Comparison of ENCODE assay signal across 35 cellular contexts in the genomic region with DNA sequence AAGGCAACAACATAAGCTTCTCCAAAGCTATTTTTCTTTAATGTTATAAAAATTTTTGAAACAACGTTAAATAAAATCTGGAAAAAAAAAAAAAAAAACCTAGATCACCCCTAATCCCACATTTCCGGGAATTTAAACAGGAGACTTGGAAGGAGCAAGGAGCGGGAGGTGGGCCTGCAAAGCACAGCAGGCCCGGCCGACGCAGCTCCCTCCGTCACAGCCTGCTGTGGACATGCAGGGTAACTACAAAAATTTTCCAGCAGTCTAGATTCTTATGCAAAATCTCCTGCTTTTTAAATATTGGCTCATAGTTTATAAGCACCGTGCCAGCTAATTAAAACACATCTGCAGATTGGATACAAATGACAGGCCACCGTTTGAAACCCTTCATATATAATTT. TPM values are rescaled to one million over a fixed set of nuclear protein-coding genes. Genes with fewer than 3 reads are reported as not detected.
"Had no signal": no experiment of that assay in that cellular context is flagged by ENCODE, and none has a peak within 500 bp of the region (broad histone marks: within the 10 kb centered on the region; RNA-seq: fewer than 3 reads in every experiment).

No MANE protein-coding gene starts in this region.

- H3K4me3 ChIP-seq: ascending aorta, cardiac muscle cell had no signal

- H3K27ac ChIP-seq: ascending aorta, cardiac muscle cell had no signal

- H3K9me3 Mint-ChIP-seq: activated B cell treated with CpG ODN at 0.5 μM for 24 hours; activated CD4-positive, alpha-beta memory T cell treated with anti-CD3 and anti-CD28 coated beads, Interleukin-2, amount 10 ng/mL, durations not matched to agents 7 days and 5 days; activated CD4-positive, alpha-beta T cell treated with anti-CD3 and anti-CD28 coated beads, Interleukin-2, amount 10 ng/mL, durations not matched to agents 7 days and 5 days; activated naive CD4-positive, alpha-beta T cell treated with anti-CD3 and anti-CD28 coated beads, Interleukin-2, amount 10 ng/mL, durations not matched to agents 7 days and 5 days; activated naive CD4-positive, alpha-beta T cell treated with anti-CD3 and anti-CD28 coated beads, Interleukin-2, amount 50 U/mL, for 24 hours; activated naive CD8-positive, alpha-beta T cell treated with anti-CD3 and anti-CD28 coated beads, Interleukin-2, amount 10 ng/mL, durations not matched to agents 7 days and 5 days; activated naive CD8-positive, alpha-beta T cell treated with anti-CD3 and anti-CD28 coated beads, Interleukin-2, amount 50 U/mL, for 24 hours; activated T-cell treated with anti-CD3 and anti-CD28 coated beads, Interleukin-2, amount 50 U/mL, for 24 hours; activated T-helper 2 cell treated with anti-CD3 and anti-CD28 coated beads, Interferon-gamma antibody, Interleukin-2, Interleukin-4, amounts not matched to agents 10 μg/mL and 5 μg/mL and 100 μg/mL, durations not matched to agents 14 hours and 24 hours and 36 hours; central memory CD8-positive, alpha-beta T cell; T-helper 1 cell treated with Interleukin-12 subunit alpha and Interleukin-12 subunit beta and Interleukin-4 antibody, amounts not matched to agents 30 μg/mL and 1 μg/mL, for 36 hours; T-helper 2 cell treated with Interferon-gamma antibody and Interleukin-4, amounts not matched to agents 5 μg/mL and 100 μg/mL, for 36 hours had no signal

- ATAC-seq: activated CD8-positive, alpha-beta memory T cell treated with anti-CD3 and anti-CD28 coated beads, Interleukin-2, amount 10 ng/mL, durations not matched to agents 7 days and 5 days; activated CD8-positive, alpha-beta T cell treated with anti-CD3 and anti-CD28 coated beads, Interleukin-2, amount 10 ng/mL, durations not matched to agents 7 days and 5 days; activated naive CD8-positive, alpha-beta T cell treated with anti-CD3 and anti-CD28 coated beads, Interleukin-2, amount 50 U/mL, for 24 hours had no signal

- H3K4me1 ChIP-seq: ascending aorta had no signal

- H3K36me3 ChIP-seq: ascending aorta, cardiac muscle cell had no signal

- H3K36me3 Mint-ChIP-seq: activated CD8-positive, alpha-beta memory T cell treated with anti-CD3 and anti-CD28 coated beads, Interleukin-2, amount 10 ng/mL, durations not matched to agents 7 days and 5 days; activated naive CD4-positive, alpha-beta T cell treated with anti-CD3 and anti-CD28 coated beads, Interleukin-2, amount 10 ng/mL, durations not matched to agents 7 days and 5 days; activated naive CD4-positive, alpha-beta T cell treated with anti-CD3 and anti-CD28 coated beads, Interleukin-2, amount 50 U/mL, for 24 hours; activated naive CD8-positive, alpha-beta T cell treated with anti-CD3 and anti-CD28 coated beads, Interleukin-2, amount 10 ng/mL, durations not matched to agents 7 days and 5 days; brain had no signal

- DNase-seq: activated B cell treated with CpG ODN at 0.5 μM for 24 hours; activated CD4-positive, alpha-beta memory T cell treated with anti-CD3 and anti-CD28 coated beads, Interleukin-2, amount 10 ng/mL, durations not matched to agents 7 days and 5 days; activated CD4-positive, alpha-beta T cell treated with anti-CD3 and anti-CD28 coated beads for 48 hours; activated CD4-positive, alpha-beta T cell treated with anti-CD3 and anti-CD28 coated beads, Interleukin-2, amount 10 ng/mL, durations not matched to agents 7 days and 5 days; activated CD4-positive, alpha-beta T cell treated with anti-CD3 and anti-CD28 coated beads, Interleukin-2, amount 50 U/mL, for 48 hours; activated CD4-positive, CD25-positive, alpha-beta regulatory T cell treated with anti-CD3 and anti-CD28 coated beads, Interleukin-2, amount 50 U/mL, for 72 hours; activated CD8-positive, alpha-beta memory T cell treated with anti-CD3 and anti-CD28 coated beads for 24 hours; activated CD8-positive, alpha-beta memory T cell treated with anti-CD3 and anti-CD28 coated beads, Interleukin-2, amount 10 ng/mL, durations not matched to agents 7 days and 5 days; activated CD8-positive, alpha-beta memory T cell treated with anti-CD3 and anti-CD28 coated beads, Interleukin-2, amount 50 U/mL, for 48 hours; activated CD8-positive, alpha-beta T cell treated with anti-CD3 and anti-CD28 coated beads, Interleukin-2, amount 10 ng/mL, durations not matched to agents 7 days and 5 days; activated effector memory CD4-positive, alpha-beta T cell treated with Interleukin-2 at 50 U/mL for 16 hours; activated gamma-delta T cell; activated naive CD4-positive, alpha-beta T cell treated with anti-CD3 and anti-CD28 coated beads, Interleukin-2, amount 10 ng/mL, durations not matched to agents 7 days and 5 days; activated naive CD4-positive, alpha-beta T cell treated with Interleukin-2 at 50 U/mL for 16 hours; activated naive CD8-positive, alpha-beta T cell treated with anti-CD3 and anti-CD28 coated beads, Interleukin-2, amount 10 ng/mL, durations not matched to agents 7 days and 5 days; activated naive CD8-positive, alpha-beta T cell treated with anti-CD3 and anti-CD28 coated beads, Interleukin-2, amount 50 U/mL, for 24 hours; activated T-cell treated with anti-CD3 and anti-CD28 coated beads, Interleukin-2, amount 50 U/mL, for 24 hours; activated T-cell treated with anti-CD3 and anti-CD28 coated beads, Interleukin-2, amount 50 U/mL, for 48 hours; amygdala; anterior cingulate cortex; caudate nucleus; SW 1271; T-helper 1 cell; T-helper 2 cell; T-helper 9 cell had no signal

- H3K4me3 Mint-ChIP-seq: activated B cell treated with CpG ODN at 0.5 μM for 24 hours; activated CD4-positive, alpha-beta memory T cell treated with anti-CD3 and anti-CD28 coated beads, Interleukin-2, amount 10 ng/mL, durations not matched to agents 7 days and 5 days; activated CD4-positive, alpha-beta T cell treated with anti-CD3 and anti-CD28 coated beads, Interleukin-2, amount 10 ng/mL, durations not matched to agents 7 days and 5 days; activated CD8-positive, alpha-beta memory T cell treated with anti-CD3 and anti-CD28 coated beads, Interleukin-2, amount 10 ng/mL, durations not matched to agents 7 days and 5 days; activated CD8-positive, alpha-beta T cell treated with anti-CD3 and anti-CD28 coated beads, Interleukin-2, amount 10 ng/mL, durations not matched to agents 7 days and 5 days; activated naive CD4-positive, alpha-beta T cell treated with anti-CD3 and anti-CD28 coated beads, Interleukin-2, amount 10 ng/mL, durations not matched to agents 7 days and 5 days; activated naive CD4-positive, alpha-beta T cell treated with anti-CD3 and anti-CD28 coated beads, Interleukin-2, amount 50 U/mL, for 24 hours; activated naive CD8-positive, alpha-beta T cell; activated naive CD8-positive, alpha-beta T cell treated with anti-CD3 and anti-CD28 coated beads, Interleukin-2, amount 10 ng/mL, durations not matched to agents 7 days and 5 days; activated naive CD8-positive, alpha-beta T cell treated with anti-CD3 and anti-CD28 coated beads, Interleukin-2, amount 50 U/mL, for 24 hours; activated T-cell treated with anti-CD3 and anti-CD28 coated beads, Interleukin-2, amount 50 U/mL, for 24 hours; brain; central memory CD8-positive, alpha-beta T cell; T-helper 1 cell treated with Interleukin-12 subunit alpha and Interleukin-12 subunit beta and Interleukin-4 antibody, amounts not matched to agents 30 μg/mL and 1 μg/mL, for 36 hours; T-helper 2 cell treated with Interferon-gamma antibody and Interleukin-4, amounts not matched to agents 5 μg/mL and 100 μg/mL, for 36 hours had no signal

- H3K9me3 ChIP-seq: ascending aorta had no signal

- H3K27ac Mint-ChIP-seq: activated B cell treated with CpG ODN at 0.5 μM for 24 hours; activated CD4-positive, alpha-beta memory T cell treated with anti-CD3 and anti-CD28 coated beads, Interleukin-2, amount 10 ng/mL, durations not matched to agents 7 days and 5 days; activated CD4-positive, alpha-beta T cell treated with anti-CD3 and anti-CD28 coated beads, Interleukin-2, amount 10 ng/mL, durations not matched to agents 7 days and 5 days; activated CD8-positive, alpha-beta memory T cell treated with anti-CD3 and anti-CD28 coated beads, Interleukin-2, amount 10 ng/mL, durations not matched to agents 7 days and 5 days; activated CD8-positive, alpha-beta T cell treated with anti-CD3 and anti-CD28 coated beads, Interleukin-2, amount 10 ng/mL, durations not matched to agents 7 days and 5 days; activated naive CD4-positive, alpha-beta T cell treated with anti-CD3 and anti-CD28 coated beads, Interleukin-2, amount 10 ng/mL, durations not matched to agents 7 days and 5 days; activated naive CD4-positive, alpha-beta T cell treated with anti-CD3 and anti-CD28 coated beads, Interleukin-2, amount 50 U/mL, for 24 hours; activated naive CD8-positive, alpha-beta T cell; activated naive CD8-positive, alpha-beta T cell treated with anti-CD3 and anti-CD28 coated beads, Interleukin-2, amount 10 ng/mL, durations not matched to agents 7 days and 5 days; activated naive CD8-positive, alpha-beta T cell treated with anti-CD3 and anti-CD28 coated beads, Interleukin-2, amount 50 U/mL, for 24 hours; activated T-cell treated with anti-CD3 and anti-CD28 coated beads, Interleukin-2, amount 50 U/mL, for 24 hours; activated T-helper 2 cell treated with anti-CD3 and anti-CD28 coated beads, Interferon-gamma antibody, Interleukin-2, Interleukin-4, amounts not matched to agents 10 μg/mL and 5 μg/mL and 100 μg/mL, durations not matched to agents 14 hours and 24 hours and 36 hours; brain; T-helper 1 cell treated with Interleukin-12 subunit alpha and Interleukin-12 subunit beta and Interleukin-4 antibody, amounts not matched to agents 30 μg/mL and 1 μg/mL, for 36 hours; T-helper 2 cell treated with Interferon-gamma antibody and Interleukin-4, amounts not matched to agents 5 μg/mL and 100 μg/mL, for 36 hours had no signal

- H3K27me3 ChIP-seq: ascending aorta, cardiac muscle cell had no signal

- H3K4me1 Mint-ChIP-seq: activated B cell treated with CpG ODN at 0.5 μM for 24 hours; activated CD4-positive, alpha-beta memory T cell treated with anti-CD3 and anti-CD28 coated beads, Interleukin-2, amount 10 ng/mL, durations not matched to agents 7 days and 5 days; activated CD4-positive, alpha-beta T cell treated with anti-CD3 and anti-CD28 coated beads, Interleukin-2, amount 10 ng/mL, durations not matched to agents 7 days and 5 days; activated CD8-positive, alpha-beta memory T cell treated with anti-CD3 and anti-CD28 coated beads, Interleukin-2, amount 10 ng/mL, durations not matched to agents 7 days and 5 days; activated naive CD4-positive, alpha-beta T cell treated with anti-CD3 and anti-CD28 coated beads, Interleukin-2, amount 10 ng/mL, durations not matched to agents 7 days and 5 days; activated naive CD4-positive, alpha-beta T cell treated with anti-CD3 and anti-CD28 coated beads, Interleukin-2, amount 50 U/mL, for 24 hours; activated naive CD8-positive, alpha-beta T cell treated with anti-CD3 and anti-CD28 coated beads, Interleukin-2, amount 10 ng/mL, durations not matched to agents 7 days and 5 days; activated naive CD8-positive, alpha-beta T cell treated with anti-CD3 and anti-CD28 coated beads, Interleukin-2, amount 50 U/mL, for 24 hours; central memory CD8-positive, alpha-beta T cell had no signal

RNA-seq across cellular contexts. Expression of a gene that starts 23.5 kb away (rescaled TPM):
- total RNA-seq: activated B cell treated with CpG ODN at 0.5 μM for 24 hours; activated CD4-positive, alpha-beta memory T cell treated with anti-CD3 and anti-CD28 coated beads, Interleukin-2, amount 10 ng/mL, durations not matched to agents 7 days and 5 days; activated CD4-positive, alpha-beta T cell treated with anti-CD3 and anti-CD28 coated beads, Interleukin-2, amount 10 ng/mL, durations not matched to agents 7 days and 5 days; activated CD8-positive, alpha-beta memory T cell treated with anti-CD3 and anti-CD28 coated beads, Interleukin-2, amount 10 ng/mL, durations not matched to agents 7 days and 5 days; activated CD8-positive, alpha-beta T cell treated with anti-CD3 and anti-CD28 coated beads, Interleukin-2, amount 10 ng/mL, durations not matched to agents 7 days and 5 days; activated naive CD8-positive, alpha-beta T cell treated with anti-CD3 and anti-CD28 coated beads, Interleukin-2, amount 10 ng/mL, durations not matched to agents 7 days and 5 days; activated T-helper 2 cell treated with anti-CD3 and anti-CD28 coated beads, Interferon-gamma antibody, Interleukin-2, Interleukin-4, amounts not matched to agents 10 μg/mL and 5 μg/mL and 100 μg/mL, durations not matched to agents 14 hours and 24 hours and 36 hours; bronchial epithelial cell had no signal
